29 cellular contexts compared by ENCODE assay signal in genomic region chr10:91779011-91779605, GRCh38. TPM values are rescaled to one million over a fixed set of nuclear protein-coding genes. Genes with fewer than 3 reads are reported as not detected.
DNase-seq lines count a peak whose midpoint lies in the region; ATAC-seq lines count a peak whose summit lies in the region.
"Had no signal": no experiment of that assay in that cellular context is flagged by ENCODE, and none has a peak within 500 bp of the region (broad histone marks: within the 10 kb centered on the region; RNA-seq: fewer than 3 reads in every experiment).

No MANE protein-coding gene starts in this region.

- WGBS in trophoblast cell (ENCODE audit: extremely low coverage, insufficient coverage, insufficient read length) = no CpG with 5 or more reads among the region's 1 CpG

- no peak overlapping the region for H2AK5ac ChIP-seq in trophoblast cell (ENCODE audit: low read length)

- peak overlapping the region; percentile 26 for H2BK5ac ChIP-seq in trophoblast cell (ENCODE audit: low read depth, low read length, poor library complexity)

- peak overlapping the region; percentile 24 for H3K4me2 ChIP-seq in trophoblast cell (ENCODE audit: low read length)

- no peak overlapping the region for H2BK12ac ChIP-seq in trophoblast cell (ENCODE audit: low read length)

- no peak overlapping the region for H3K23ac ChIP-seq in trophoblast cell (ENCODE audit: low read length)

- H3K4me1 ChIP-seq in trophoblast cell (ENCODE audit: control insufficient read depth in 1 of 2, insufficient read depth in 2 of 2, low read length in 2 of 2) = peaks cover 5 to 6% of the 10 kb centered on the region in 2 experiments
- H3K4me1 ChIP-seq: BE2C, parathyroid adenoma, right atrium auricular region had no signal

- no peak overlapping the region for H2AFZ ChIP-seq in trophoblast cell (ENCODE audit: insufficient read depth, low read length, poor library complexity)
- H2AFZ ChIP-seq: parathyroid adenoma had no signal

- no peak overlapping the region for H3K4ac ChIP-seq in trophoblast cell (ENCODE audit: low read depth, low read length)

- no peaks in the 10 kb centered on the region for H3K9me3 ChIP-seq in trophoblast cell (ENCODE audit: insufficient read depth, low read depth, low read length)
- H3K9me3 ChIP-seq: BE2C, right atrium auricular region had no signal

- H4K91ac ChIP-seq in trophoblast cell (ENCODE audit: low read depth, low read length) = no peak overlapping the region

- peaks cover 2% of the 10 kb centered on the region for H3K79me1 ChIP-seq in trophoblast cell (ENCODE audit: low read length)

- H4K12ac ChIP-seq in trophoblast cell (ENCODE audit: low read depth, low read length) = no peak overlapping the region

- no peak overlapping the region for H3K14ac ChIP-seq in trophoblast cell (ENCODE audit: low read length)

- no peaks in the 10 kb centered on the region for H3K27me3 ChIP-seq in trophoblast cell (ENCODE audit: insufficient read depth, low read length)
- H3K27me3 ChIP-seq: BE2C, brain microvascular endothelial cell, right atrium auricular region had no signal

- H3K9ac ChIP-seq in trophoblast cell (ENCODE audit: low read length) = no peak overlapping the region
- H3K9ac ChIP-seq: parathyroid adenoma had no signal

- H3K79me2 ChIP-seq in trophoblast cell (ENCODE audit: control insufficient read depth, insufficient read depth, low read length, poor library complexity) = no peaks in the 10 kb centered on the region
- H3K79me2 ChIP-seq: parathyroid adenoma had no signal

- no peak overlapping the region for H2BK120ac ChIP-seq in trophoblast cell (ENCODE audit: insufficient read depth, low read length, poor library complexity)

- no peaks in the 10 kb centered on the region for H3K36me3 ChIP-seq in trophoblast cell (ENCODE audit: control insufficient read depth in 1 of 2, insufficient read depth in 2 of 2, low read length in 2 of 2)
- H3K36me3 ChIP-seq: BE2C, brain microvascular endothelial cell, right atrium auricular region had no signal

- H4K8ac ChIP-seq in trophoblast cell (ENCODE audit: low read depth, low read length) = peak overlapping the region; percentile 9

- DNase-seq in EH (ENCODE audit: low read depth) (peak; percentile 30), M059J (ENCODE audit: low read depth) (peak; percentile 16), trophoblast cell (peak; percentile 46 to 83), NCI-H1417 treated with DMSO at 0.1 percent for 48 hours (lab: John Stamatoyannopoulos, UW) (no peak), cerebellum (ENCODE audit: low spot score) (no peak)
- DNase-seq: ACHN; activated CD4-positive, alpha-beta memory T cell treated with anti-CD3 and anti-CD28 coated beads, Interleukin-2, amount 10 ng/mL, durations not matched to agents 7 days and 5 days; activated CD4-positive, CD25-positive, alpha-beta regulatory T cell treated with anti-CD3 and anti-CD28 coated beads, Interleukin-2, amount 50 U/mL, for 72 hours; activated CD8-positive, alpha-beta memory T cell treated with anti-CD3 and anti-CD28 coated beads, Interleukin-2, amount 50 U/mL, for 4 hours; activated naive CD4-positive, alpha-beta T cell treated with anti-CD3 and anti-CD28 coated beads, Interleukin-2, amount 50 U/mL, for 16 hours; BE2C; brain microvascular endothelial cell; CD8-positive, alpha-beta memory T cell; HCEC 1CT; Kasumi-1; left ventricle myocardium superior; MV-4-11; NCI-H1694 treated with DMSO at 0.1 percent for 48 hours; NCI-H2171 treated with DMSO at 0.1 percent for 48 hours; NCI-H524; NK-92 treated with Interleukin-12 subunit alpha and Interleukin-12 subunit beta, amount 100 ng/mL, for 24 hours; Right ventricle myocardium superior; small intestine; stimulated activated naive CD4-positive, alpha-beta T cell; T-helper 2 cell had no signal

- no peak overlapping the region for H3K18ac ChIP-seq in trophoblast cell (ENCODE audit: low read length)

- peak overlapping the region; percentile 64 for H3K27ac ChIP-seq in trophoblast cell (ENCODE audit: low read depth, low read length)
- H3K27ac ChIP-seq: brain microvascular endothelial cell, parathyroid adenoma, right atrium auricular region had no signal

- ATAC-seq in esophagus mucosa = peak; percentile 87
- ATAC-seq in HG02884 (IDR thresholded peaks at IDR 0.05; ENCODE audit: unreplicated experiment) = no peak
- ATAC-seq: left ventricle myocardium superior had no signal

- H3K4me3 ChIP-seq in trophoblast cell (ENCODE audit: low read depth, low read length) = no peak overlapping the region
- H3K4me3 ChIP-seq: right atrium auricular region had no signal

RNA-seq across cellular contexts. Expression of gene TNKS2, which starts 19.1 kb away (rescaled TPM):
- total RNA-seq in M059J (2014; rRNA removed; shearing (Covaris generic)) = 17.3 and 30.0 TPM in 2 replicates
- total RNA-seq in esophagus mucosa (28.4 TPM), cerebellum (67.2 TPM)
- 28.1 and 29.3 TPM in 2 replicates for polyA plus RNA-seq in trophoblast cell (2013)

Comparison
In these comparisons a context has a peak if more than half of its experiments do, and no peak if none do; other contexts are left out.
1. DNase-seq: peak in EH (single experiment), M059J (single experiment) and trophoblast cell (2 of 2); none in NCI-H1417 treated with DMSO at 0.1 percent for 48 hours (single experiment) and cerebellum (single experiment).